8 cellular contexts compared by ENCODE assay signal in the genomic region with DNA sequence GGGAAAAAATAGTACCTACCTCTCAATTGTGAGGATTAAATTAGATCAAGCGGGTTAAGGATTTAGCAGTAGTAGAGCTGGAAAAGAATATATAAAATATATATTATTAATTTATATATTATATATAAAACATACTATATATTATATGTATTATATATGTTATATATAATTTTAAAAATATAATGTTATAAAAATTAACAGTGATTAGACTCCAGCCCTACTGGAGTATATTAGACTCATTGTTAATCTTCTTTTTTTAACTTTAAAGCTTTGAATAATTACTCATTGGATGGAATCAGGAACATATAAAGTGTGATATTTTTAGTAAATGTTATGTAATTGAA. TPM values are rescaled to one million over a fixed set of nuclear protein-coding genes. Genes with fewer than 3 reads are reported as not detected.
A peak's percentile ranks its signal among the peaks of the same experiment; 100 is the strongest.
DNase-seq lines count a peak whose midpoint lies in the region; ATAC-seq and TF ChIP-seq lines count a peak whose summit lies in the region.

No MANE protein-coding gene starts in this region.

- H3K4me1 Mint-ChIP-seq in Calu3 (ENCODE audit: low read depth, unreplicated experiment) (peaks cover 7% of the 10 kb centered on the region), endodermal cell (no peaks in the 10 kb centered on the region)

- H3K27me3 Mint-ChIP-seq in Calu3 (ENCODE audit: unreplicated experiment), result no peaks in the 10 kb centered on the region
- H3K27me3 Mint-ChIP-seq in endodermal cell (ENCODE audit: insufficient read depth), result no peaks in the 10 kb centered on the region

- no TSS peak for BruUV-seq in Calu3 (replicated peaks; lab: Mats Ljungman, UMichigan)
- no TSS peak for BruUV-seq in PC-3 (replicated peaks; lab: Mats Ljungman, UMichigan)

- H3K27ac Mint-ChIP-seq in Calu3 (ENCODE audit: unreplicated experiment) (peak overlapping the region; percentile 80), endodermal cell (peak overlapping the region; percentile 99)

- peak overlapping the region; percentile 99; the same call in 1 of the 2 replicates for H3K9ac ChIP-seq in PC-3 (ENCODE audit: low read length)
- no peak overlapping the region for H3K9ac ChIP-seq in endodermal cell (ENCODE audit: extremely low read depth, low read length, poor library complexity, severe bottlenecking)

- H3K27ac ChIP-seq in PC-3 (ENCODE audit: low read length) (peak overlapping the region; percentile 99; the same call in 1 of the 2 replicates), endodermal cell (ENCODE audit: low read depth, low read length) (no peak overlapping the region), osteoblast (ENCODE audit: low read depth, low read length) (peak overlapping the region; percentile 99)

- no peak for ATAC-seq in PC-3
- no peak for ATAC-seq in HG02885 (IDR thresholded peaks at IDR 0.05; ENCODE audit: poor library complexity, unreplicated experiment)

- H3K36me3 ChIP-seq in PC-3 (ENCODE audit: low read depth, low read length) (no peaks in the 10 kb centered on the region), endodermal cell (ENCODE audit: control insufficient read depth, insufficient read depth, low read length) (peaks cover 5% of the 10 kb centered on the region), osteoblast (ENCODE audit: insufficient read depth, low read length) (peaks cover 17% of the 10 kb centered on the region)

- H2AFZ ChIP-seq in PC-3 (ENCODE audit: low read length) (peak overlapping the region; percentile 95), osteoblast (ENCODE audit: low read length) (peak overlapping the region; percentile 96)

- H3K4me2 ChIP-seq in PC-3 (ENCODE audit: low read length) (peak overlapping the region; percentile 94), osteoblast (ENCODE audit: insufficient read depth, low read length) (peak overlapping the region; percentile 95)

- H3K4me3 Mint-ChIP-seq in Calu3 (ENCODE audit: low read depth, unreplicated experiment), result peak overlapping the region; percentile 91
- H3K4me3 Mint-ChIP-seq in endodermal cell, result peak overlapping the region; percentile 93

- DNase-seq in Calu3, result no peak
- no peak for DNase-seq in PC-3
- DNase-seq in endodermal cell, result no peak
- no peak for DNase-seq in osteoblast (ENCODE audit: insufficient read length, low spot score, missing footprints)
- DNase-seq in EL, result no peak
- DNase-seq in DMS 273 treated with DMSO at 0.1 percent for 48 hours (lab: John Stamatoyannopoulos, UW), result no peak
- DNase-seq in DMS79 (lab: John Stamatoyannopoulos, UW), result no peak

- WGBS in endodermal cell (ENCODE audit: insufficient coverage in 1 of 2, insufficient read length in 1 of 2), 2 experiments, result no CpG with 5 or more reads among the region's 1 CpG

- H3K9me2 ChIP-seq in PC-3 (replicated peaks; ENCODE audit: low read length), result no peaks in the 10 kb centered on the region

- peak overlapping the region; percentile 90 for H3K4me3 ChIP-seq in PC-3 (ENCODE audit: low read length)
- H3K4me3 ChIP-seq in endodermal cell (ENCODE audit: low read length), result peak overlapping the region; percentile 94
- peak overlapping the region; percentile 96 for H3K4me3 ChIP-seq in osteoblast (ENCODE audit: insufficient read depth, low read length)

- TF ChIP-seq CTCF in Calu3 (IDR thresholded peaks at IDR 0.05; ENCODE audit: unreplicated experiment), result no peak
- no peak for TF ChIP-seq CTCF in PC-3 (conservative IDR thresholded peaks at IDR 0.05; ENCODE audit: low read depth, low read length)
- no peak for TF ChIP-seq CTCF in endodermal cell (conservative IDR thresholded peaks at IDR 0.05)
- TF ChIP-seq CTCF in osteoblast (IDR thresholded peaks at IDR 0.05; ENCODE audit: extremely low read depth, low read depth, low read length), result no peak

- H3K9me3 Mint-ChIP-seq in Calu3 (ENCODE audit: low read depth, unreplicated experiment), result no peaks in the 10 kb centered on the region
- H3K9me3 Mint-ChIP-seq in endodermal cell, result no peaks in the 10 kb centered on the region

- peaks cover 5% of the 10 kb centered on the region; the same call in 1 of the 2 replicates for H3K4me1 ChIP-seq in PC-3 (ENCODE audit: insufficient read depth, low read length)
- no peaks in the 10 kb centered on the region for H3K4me1 ChIP-seq in endodermal cell (ENCODE audit: control insufficient read depth, insufficient read depth, low read length)
- peaks cover 14% of the 10 kb centered on the region for H3K4me1 ChIP-seq in osteoblast (ENCODE audit: insufficient read depth, low read length)

- H3K9me3 ChIP-seq in PC-3 (ENCODE audit: low read length), result no peaks in the 10 kb centered on the region
- no peaks in the 10 kb centered on the region for H3K9me3 ChIP-seq in endodermal cell (ENCODE audit: control insufficient read depth, low read length)
- no peaks in the 10 kb centered on the region for H3K9me3 ChIP-seq in osteoblast (ENCODE audit: low read depth, low read length)

- H3K27me3 ChIP-seq in PC-3 (ENCODE audit: low read length), result no peaks in the 10 kb centered on the region
- no peaks in the 10 kb centered on the region for H3K27me3 ChIP-seq in endodermal cell (ENCODE audit: control insufficient read depth, insufficient read depth, low read length, poor library complexity, severe bottlenecking)
- no peaks in the 10 kb centered on the region for H3K27me3 ChIP-seq in osteoblast (ENCODE audit: insufficient read depth, low read length)

- H3K79me2 ChIP-seq in PC-3 (ENCODE audit: low read length), result peaks cover 28% of the 10 kb centered on the region
- peaks cover 29% of the 10 kb centered on the region for H3K79me2 ChIP-seq in osteoblast (ENCODE audit: insufficient read depth, low read length)

- peaks cover 26% of the 10 kb centered on the region for H3K36me3 Mint-ChIP-seq in Calu3 (ENCODE audit: insufficient read depth, unreplicated experiment)
- peaks cover 17% of the 10 kb centered on the region for H3K36me3 Mint-ChIP-seq in endodermal cell (ENCODE audit: low read depth)

- POLR2A ChIA-PET in PC-3 (lab: Charles Lee; ENCODE audit: unreplicated experiment), result interaction anchor here (0.6 to 0.7 kb wide), 2 partner anchors 53 to 1305 kb away, joined by 4 to 7 read pairs; partner anchors contain the start of gene LMNB2

- H4K20me1 ChIP-seq in PC-3 (ENCODE audit: low read length), result no peaks in the 10 kb centered on the region
- H4K20me1 ChIP-seq in osteoblast (ENCODE audit: insufficient read depth, low read length), result no peaks in the 10 kb centered on the region

- intact Hi-C loops in Calu3 (cut with micrococcal nuclease; ENCODE audit: unreplicated experiment), result no loop called here
- intact Hi-C loops in PC-3 (cut with micrococcal nuclease), result loop anchor here (5.0 kb wide), 1 partner anchor 225 kb away; the partner anchor contains the start of gene EEF2

- no peaks in the 10 kb centered on the region for H3F3A ChIP-seq in PC-3 (ENCODE audit: low read length, unreplicated experiment)

- CTCF ChIA-PET in Calu3 (lab: Charles Lee), result interaction anchor here (1.0 to 2.3 kb wide), 4 partner anchors 52 to 87 kb away, joined by 4 to 7 read pairs (median 6); partner anchors contain the start of gene TJP3
- CTCF ChIA-PET in PC-3 (lab: Charles Lee), result interaction anchor here (0.7 to 1.2 kb wide), 2 partner anchors 87 to 207 kb away, joined by 3 read pairs; no protein-coding TSS in a partner anchor

RNA-seq across cellular contexts. Expression of gene MRPL54, which starts 0.4 kb away (rescaled TPM):
- total RNA-seq in Calu3 (2022), result 26.1 and 31.0 TPM in 2 replicates
- 73.9 and 80.8 TPM in 2 replicates for total RNA-seq in PC-3 (2014; rRNA removed)
- 10 to 100 TPM; 38.1 to 38.9 TPM for total RNA-seq in endodermal cell
- 41.9 TPM for polyA plus RNA-seq in endodermal cell (2013, experiment 1 of 2)
- 32.2 TPM for polyA plus RNA-seq in endodermal cell (2013, experiment 2 of 2)
- total RNA-seq in osteoblast, result 41.6 and 44.8 TPM in 2 replicates

RNA-seq across cellular contexts. Expression of gene APBA3, which starts 0.6 kb away (rescaled TPM):
- total RNA-seq in Calu3 (2022) (18.1 and 19.6 TPM in 2 replicates), PC-3 (2014; rRNA removed) (21.4 and 23.9 TPM in 2 replicates), endodermal cell (10 to 100 TPM; 27.5 to 42.2 TPM), osteoblast (22.4 and 24.2 TPM in 2 replicates)
- 23.5 TPM for polyA plus RNA-seq in endodermal cell (2013, experiment 1 of 2)
- polyA plus RNA-seq in endodermal cell (2013, experiment 2 of 2), result 22.8 TPM

RNA-seq across cellular contexts. Expression of gene RAX2, which starts 9.9 kb away (rescaled TPM):
- total RNA-seq in Calu3 (2022) (not detected in 2 replicates), PC-3 (2014; rRNA removed) (not detected in 2 replicates), endodermal cell (not detected), osteoblast (not detected in 2 replicates)
- polyA plus RNA-seq in endodermal cell (2013, experiment 1 of 2), result not detected
- polyA plus RNA-seq in endodermal cell (2013, experiment 2 of 2), result not detected

RNA-seq across cellular contexts. Expression of gene MATK, which starts 24.1 kb away (rescaled TPM):
- total RNA-seq in Calu3 (2022) (not detected in 2 replicates), PC-3 (2014; rRNA removed) (not detected in 2 replicates), endodermal cell (1 to 10 TPM; 5.7 to 5.8 TPM), osteoblast (not detected in 2 replicates)
- 2.2 TPM for polyA plus RNA-seq in endodermal cell (2013, experiment 1 of 2)
- 1.4 TPM for polyA plus RNA-seq in endodermal cell (2013, experiment 2 of 2)

RNA-seq across cellular contexts. Expression of gene TJP3, which starts 53.9 kb away (rescaled TPM):
- total RNA-seq in Calu3 (2022) (84.8 and 111 TPM in 2 replicates), PC-3 (2014; rRNA removed) (11.7 and 14.3 TPM in 2 replicates), endodermal cell (10 to 100 TPM; 15.7 to 25.9 TPM), osteoblast (not detected in 2 replicates)
- 6.2 TPM for polyA plus RNA-seq in endodermal cell (2013, experiment 1 of 2)
- polyA plus RNA-seq in endodermal cell (2013, experiment 2 of 2), result 3.4 TPM
